1 cellular context compared by ENCODE assay signal in genomic region chr19:17311455-17312248, GRCh38.
TF ChIP-seq lines count a peak whose summit lies in the region.

No MANE protein-coding gene starts in this region.

TF ChIP-seq in HEK293, 187 proteins besides CTCF, POLR2A, EP300 and RAD21 (continued from another document):
- TF ChIP-seq GLIS1 (tag by site-specific recombination; IDR thresholded peaks at IDR 0.05) (peak; percentile 93), ZNF423 (tag by site-specific recombination; IDR thresholded peaks at IDR 0.05) (no peak), ZNF792 (tag by site-specific recombination; IDR thresholded peaks at IDR 0.05) (no peak), ZSCAN16 (tag by site-specific recombination; IDR thresholded peaks at IDR 0.05) (no peak), ZNF514 (tag by site-specific recombination; IDR thresholded peaks at IDR 0.05) (no peak), ZNF175 (tag by site-specific recombination; IDR thresholded peaks at IDR 0.05) (no peak), ZNF280D (tag by site-specific recombination; IDR thresholded peaks at IDR 0.05) (no peak), SP2 (tag by site-specific recombination; IDR thresholded peaks at IDR 0.05) (0 out of 2 replicates have a peak, but pooled peaks have one; percentile 11), ZNF433 (tag by site-specific recombination; IDR thresholded peaks at IDR 0.05; ENCODE audit: low read depth) (no peak), ZBTB48 (tag by site-specific recombination; IDR thresholded peaks at IDR 0.05) (no peak), ZNF585B (tag by site-specific recombination; IDR thresholded peaks at IDR 0.05) (no peak)
- TF ChIP-seq, protein P1, sequence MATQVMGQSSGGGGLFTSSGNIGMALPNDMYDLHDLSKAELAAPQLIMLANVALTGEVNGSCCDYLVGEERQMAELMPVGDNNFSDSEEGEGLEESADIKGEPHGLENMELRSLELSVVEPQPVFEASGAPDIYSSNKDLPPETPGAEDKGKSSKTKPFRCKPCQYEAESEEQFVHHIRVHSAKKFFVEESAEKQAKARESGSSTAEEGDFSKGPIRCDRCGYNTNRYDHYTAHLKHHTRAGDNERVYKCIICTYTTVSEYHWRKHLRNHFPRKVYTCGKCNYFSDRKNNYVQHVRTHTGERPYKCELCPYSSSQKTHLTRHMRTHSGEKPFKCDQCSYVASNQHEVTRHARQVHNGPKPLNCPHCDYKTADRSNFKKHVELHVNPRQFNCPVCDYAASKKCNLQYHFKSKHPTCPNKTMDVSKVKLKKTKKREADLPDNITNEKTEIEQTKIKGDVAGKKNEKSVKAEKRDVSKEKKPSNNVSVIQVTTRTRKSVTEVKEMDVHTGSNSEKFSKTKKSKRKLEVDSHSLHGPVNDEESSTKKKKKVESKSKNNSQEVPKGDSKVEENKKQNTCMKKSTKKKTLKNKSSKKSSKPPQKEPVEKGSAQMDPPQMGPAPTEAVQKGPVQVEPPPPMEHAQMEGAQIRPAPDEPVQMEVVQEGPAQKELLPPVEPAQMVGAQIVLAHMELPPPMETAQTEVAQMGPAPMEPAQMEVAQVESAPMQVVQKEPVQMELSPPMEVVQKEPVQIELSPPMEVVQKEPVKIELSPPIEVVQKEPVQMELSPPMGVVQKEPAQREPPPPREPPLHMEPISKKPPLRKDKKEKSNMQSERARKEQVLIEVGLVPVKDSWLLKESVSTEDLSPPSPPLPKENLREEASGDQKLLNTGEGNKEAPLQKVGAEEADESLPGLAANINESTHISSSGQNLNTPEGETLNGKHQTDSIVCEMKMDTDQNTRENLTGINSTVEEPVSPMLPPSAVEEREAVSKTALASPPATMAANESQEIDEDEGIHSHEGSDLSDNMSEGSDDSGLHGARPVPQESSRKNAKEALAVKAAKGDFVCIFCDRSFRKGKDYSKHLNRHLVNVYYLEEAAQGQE (tag by site-specific recombination; IDR thresholded peaks at IDR 0.05) = no peak
